Comparison of ENCODE assay signal across 9 cellular contexts in the genomic region with DNA sequence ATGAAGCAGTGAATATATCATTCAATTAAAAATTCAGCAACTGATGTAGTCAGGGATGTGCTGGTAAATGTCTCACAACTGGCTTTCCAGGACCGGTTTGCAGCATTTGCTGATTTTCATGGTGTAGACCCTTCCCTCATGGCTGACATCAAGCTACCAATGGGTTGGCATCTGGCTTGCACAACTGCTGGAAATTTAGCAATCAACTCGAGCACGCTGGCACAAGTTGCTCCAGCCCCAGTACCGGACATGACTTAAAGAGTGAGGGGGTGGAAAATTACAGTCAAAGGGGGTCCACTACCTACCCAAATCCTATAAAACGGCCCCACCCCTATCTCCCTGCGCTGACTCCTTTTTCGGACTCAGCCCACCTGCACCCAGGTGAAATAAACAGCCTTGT.
"Had no signal": no experiment of that assay in that cellular context is flagged by ENCODE, and none has a peak within 500 bp of the region (broad histone marks: within the 10 kb centered on the region; RNA-seq: fewer than 3 reads in every experiment).

No MANE protein-coding gene starts in this region.

- H3K4me3 Mint-ChIP-seq: H9, IgD-negative memory B cell had no signal

- H3K27me3 Mint-ChIP-seq: IgD-negative memory B cell had no signal

- H3K4me2 ChIP-seq: KMS-11 had no signal

- DNase-seq: GOT3, H9, HCEC 1CT, KBM-7 had no signal

- H3K4me1 Mint-ChIP-seq: IgD-negative memory B cell had no signal

- H3K36me3 Mint-ChIP-seq: IgD-negative memory B cell had no signal

- H3K27ac Mint-ChIP-seq: H9, IgD-negative memory B cell had no signal

- ATAC-seq: HepG2 had no signal

- H3K9ac ChIP-seq: KMS-11 had no signal

- H3K27ac ChIP-seq: HL-60, KMS-11 had no signal

- FAIRE-seq: H54, HepG2 had no signal
